Comparison of ENCODE assay signal across 8 cellular contexts in the genomic region with DNA sequence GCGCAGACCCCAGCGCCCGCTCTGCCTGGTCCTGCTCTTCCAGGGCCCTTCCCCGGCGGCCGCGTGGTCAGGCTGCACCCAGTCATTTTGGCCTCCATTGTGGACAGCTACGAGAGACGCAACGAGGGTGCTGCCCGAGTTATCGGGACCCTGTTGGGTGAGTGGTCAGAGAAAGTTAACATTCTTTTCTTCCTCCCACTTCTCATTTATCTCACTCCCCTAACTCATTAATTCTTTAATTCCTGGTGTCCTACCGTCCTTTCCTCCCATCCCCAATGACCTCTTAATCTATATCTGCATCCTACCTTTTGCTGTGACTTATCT. TPM values are rescaled to one million over a fixed set of nuclear protein-coding genes. Genes with fewer than 3 reads are reported as not detected.
DNase-seq lines count a peak whose midpoint lies in the region; ATAC-seq, FAIRE-seq and TF ChIP-seq lines count a peak whose summit lies in the region.
"Not testable (repeated sequence)": the region's sequence is repeated elsewhere in the genome, so short reads cannot be mapped to it uniquely, and the experiment has no call there.
"Had no signal": no experiment of that assay in that cellular context is flagged by ENCODE, and none has a peak within 500 bp of the region (broad histone marks: within the 10 kb centered on the region; RNA-seq: fewer than 3 reads in every experiment).

No MANE protein-coding gene starts in this region.

- H3K4ac ChIP-seq in mesendoderm (ENCODE audit: low read depth, low read length): not testable (repeated sequence)

- H2BK5ac ChIP-seq in mesendoderm (ENCODE audit: low read length): not testable (repeated sequence)

- H3K27me3 ChIP-seq in HUES48 (ENCODE audit: control insufficient read depth, insufficient read depth, low read length); K562 (ENCODE audit: control insufficient read depth in 2 of 2, insufficient read depth in 2 of 2, low read length in 2 of 2); mesendoderm (ENCODE audit: insufficient read depth, low read length, poor library complexity); gastrocnemius medialis: not testable (repeated sequence)

- not testable (repeated sequence) for H3K18ac ChIP-seq in mesendoderm (ENCODE audit: low read length)

- H2AK5ac ChIP-seq in mesendoderm (ENCODE audit: low read length): not testable (repeated sequence)

- H3K23ac ChIP-seq in mesendoderm (ENCODE audit: low read length): not testable (repeated sequence)

- H3K4me2 ChIP-seq in K562 (ENCODE audit: insufficient read depth, low read length): peak overlapping the region; percentile 86
- peak overlapping the region; percentile 78 for H3K4me2 ChIP-seq in mesendoderm (ENCODE audit: low read length)

- H2AFZ ChIP-seq in K562 (ENCODE audit: low read depth, low read length): not testable (repeated sequence)

- peak overlapping the region; percentile 73 for H3K56ac ChIP-seq in mesendoderm (ENCODE audit: low read length)

- H4K5ac ChIP-seq in mesendoderm (ENCODE audit: low read length): not testable (repeated sequence)

- FAIRE-seq in GM12891 (lab: Jason Lieb, UNC): peak; percentile 26
- not testable (repeated sequence) for FAIRE-seq in K562 (lab: Jason Lieb, UNC)

- not testable (repeated sequence) for TF ChIP-seq CTCF in VCaP (conservative IDR thresholded peaks at IDR 0.05); K562 (IDR thresholded peaks at IDR 0.05 in 2 of 3, conservative IDR thresholded peaks at IDR 0.05 in 1 of 3; ENCODE audit: insufficient read depth in 2 of 3, low read depth in 1 of 3, low read length in 3 of 3); fibroblast of the aortic adventitia (IDR thresholded peaks at IDR 0.05; ENCODE audit: insufficient read depth, low read length); gastrocnemius medialis (IDR thresholded peaks at IDR 0.05 in 4 of 5, conservative IDR thresholded peaks at IDR 0.05 in 1 of 5)

- not testable (repeated sequence) for TF ChIP-seq POLR2A in GM12891 (IDR thresholded peaks at IDR 0.05; ENCODE audit: low read depth, low read length); gastrocnemius medialis (IDR thresholded peaks at IDR 0.05)
- peak; percentile 7; the same call in 1 of the 2 replicates for TF ChIP-seq POLR2A in K562 (conservative IDR thresholded peaks at IDR 0.05)

- peak overlapping the region; percentile 84 for H3K9ac ChIP-seq in HUES48 (ENCODE audit: low read depth, low read length)
- H3K9ac ChIP-seq in K562 (ENCODE audit: insufficient read depth in 1 of 2, low read depth in 2 of 2, low read length in 2 of 2): peak overlapping the region; percentile 74 to 90
- H3K9ac ChIP-seq in mesendoderm (ENCODE audit: low read length): peak overlapping the region; percentile 75

- BruUV-seq in K562 (replicated peaks; lab: Mats Ljungman, UMichigan): not testable (repeated sequence)

- CTCF ChIA-PET in K562 (lab: Yijun Ruan, JAX; ENCODE audit: low intra/inter-chr PET ratio): interaction anchor here (0.7 to 1.9 kb wide), 2 partner anchors 95 to 889 kb away, joined by 3 to 8 read pairs; no protein-coding TSS in a partner anchor

- H3K79me1 ChIP-seq in mesendoderm (ENCODE audit: low read length): peaks cover 16% of the 10 kb centered on the region

- not testable (repeated sequence) for TF ChIP-seq RAD21 in K562 (CRISPR knock-in tag; conservative IDR thresholded peaks at IDR 0.05 in 1 of 2, IDR thresholded peaks at IDR 0.05 in 1 of 2)

- intact Hi-C loops in K562 (cut with micrococcal nuclease) (loop anchor here (1.0 kb wide), 1 partner anchor 95 kb away; no protein-coding TSS in a partner anchor), gastrocnemius medialis (cut with DNase I; ENCODE audit: low total_unique reads) (loop anchor here (1.0 to 2.0 kb wide), 2 partner anchors 95 to 475 kb away; a partner anchor contains a TSS)

- H3K36me3 ChIP-seq in HUES48 (ENCODE audit: control insufficient read depth, insufficient read depth, low read length): peaks cover 41% of the 10 kb centered on the region
- peaks cover 43% of the 10 kb centered on the region for H3K36me3 ChIP-seq in K562 (ENCODE audit: control insufficient read depth, insufficient read depth, low read length)
- not testable (repeated sequence) for H3K36me3 ChIP-seq in mesendoderm (ENCODE audit: control insufficient read depth, insufficient read depth, low read length); gastrocnemius medialis

- H2BK120ac ChIP-seq in mesendoderm (ENCODE audit: low read depth, low read length): not testable (repeated sequence)

- peak overlapping the region; percentile 53 for H3K27ac ChIP-seq in HUES48 (ENCODE audit: low read depth, low read length)
- H3K27ac ChIP-seq in VCaP: peak overlapping the region; percentile 66; the same call in 1 of the 2 replicates
- H3K27ac ChIP-seq in K562 (ENCODE audit: extremely low read depth, low read depth, low read length): peak overlapping the region; percentile 64
- H3K27ac ChIP-seq in mesendoderm (ENCODE audit: low read depth, low read length): not testable (repeated sequence)
- peak overlapping the region; percentile 75 to 86 (median 78) for H3K27ac ChIP-seq in gastrocnemius medialis

- H2BK15ac ChIP-seq in mesendoderm (replicated peaks; ENCODE audit: low read depth): not testable (repeated sequence)

- TF ChIP-seq EP300 in K562 (IDR thresholded peaks at IDR 0.05; ENCODE audit: low read length): not testable (repeated sequence)

- POLR2A ChIA-PET in K562 (lab: Yijun Ruan, JAX): interaction anchor here (0.8 to 1.0 kb wide), 4 partner anchors 9 to 82 kb away, joined by 3 to 7 read pairs (median 3); no protein-coding TSS in a partner anchor

- H3K79me2 ChIP-seq in K562 (ENCODE audit: control insufficient read depth, insufficient read depth, low read length) (peaks cover 39% of the 10 kb centered on the region), mesendoderm (ENCODE audit: control insufficient read depth, insufficient read depth, low read length) (peaks cover 28% of the 10 kb centered on the region)

- in situ Hi-C loops in K562 (cut with MboI): not testable (repeated sequence)
- in situ Hi-C loops in gastrocnemius medialis (cut with MboI; ENCODE audit: low sequenced_read_pairs in 4 of 4): loop anchor here in 1 of 4 donors (5.0 kb wide), 1 partner anchor 95 kb away; no protein-coding TSS in a partner anchor

- H3K9me3 ChIP-seq in HUES48 (ENCODE audit: control insufficient read depth, insufficient read depth, low read length); K562 (replicated peaks; ENCODE audit: control insufficient read depth, insufficient read depth, low read depth, low read length); gastrocnemius medialis: not testable (repeated sequence)

- DNase-seq in GM12891 (ENCODE audit: insufficient read length, low spot score); fibroblast of the aortic adventitia (ENCODE audit: low read depth); mesendoderm; gastrocnemius medialis: not testable (repeated sequence)
- DNase-seq in K562 (ENCODE audit: extremely low read depth in 1 of 4, low spot score in 3 of 4): peak in 2 of 4 experiments; percentile 9 to 12

- H4K20me1 ChIP-seq in K562 (replicated peaks; ENCODE audit: control insufficient read depth, insufficient read depth, low read length): not testable (repeated sequence)

- 0% methylated on average over 2 of the region's 13 CpGs for WGBS in K562 (ENCODE audit: insufficient coverage, low coverage, missing lambda C conversion rate)
- WGBS in mesendoderm (ENCODE audit: extremely low coverage, insufficient coverage, low lambda C conversion rate): 100% methylated on average over 1 of the region's 13 CpGs

- H3K4me1 ChIP-seq in HUES48 (ENCODE audit: control insufficient read depth, insufficient read depth, low read length) (peaks cover 21% of the 10 kb centered on the region), K562 (replicated peaks in 1 of 2; ENCODE audit: control insufficient read depth in 2 of 2, insufficient read depth in 2 of 2, low read length in 2 of 2) (peaks cover 0 to 10% of the 10 kb centered on the region in 2 experiments; a peak in 3 of 5 replicates), gastrocnemius medialis (peaks cover 28% of the 10 kb centered on the region in 2 donors)
- not testable (repeated sequence) for H3K4me1 ChIP-seq in mesendoderm (ENCODE audit: control insufficient read depth, low read depth, low read length)

- peak overlapping the region; percentile 95 for H3K4me3 ChIP-seq in HUES48 (ENCODE audit: low read depth, low read length)
- peak overlapping the region; percentile 53 for H3K4me3 ChIP-seq in K562
- H3K4me3 ChIP-seq in fibroblast of the aortic adventitia (ENCODE audit: low read depth, low read length): peak overlapping the region; percentile 78
- H3K4me3 ChIP-seq in mesendoderm (ENCODE audit: low read length): peak overlapping the region; percentile 48
- peak overlapping the region; percentile 79 to 85 (median 84) for H3K4me3 ChIP-seq in gastrocnemius medialis

- not testable (repeated sequence) for H3K9me1 ChIP-seq in K562 (ENCODE audit: control insufficient read depth, insufficient read depth, low read length)

- ATAC-seq in K562: peak; percentile 56
- ATAC-seq in gastrocnemius medialis: not testable (repeated sequence)

- not testable (repeated sequence) for H4K8ac ChIP-seq in mesendoderm (ENCODE audit: low read depth, low read length)

RNA-seq across cellular contexts. Expression of a gene that starts 0.4 kb away (rescaled TPM):
- polyA plus RNA-seq in GM12891 (2012; ENCODE audit: low read depth, missing spikeins): 350 TPM
- 69.6 and 84.0 TPM in 2 replicates for total RNA-seq in K562 (2011; cell fraction: chromatin; rRNA removed; ENCODE audit: low replicate concordance)
- 51.2 and 55.0 TPM in 2 replicates for total RNA-seq in K562 (2011; cell fraction: nucleolus; rRNA removed)
- total RNA-seq in K562 (2011; cell fraction: nucleoplasm; rRNA removed): 90.5 and 144 TPM in 2 replicates
- total RNA-seq in K562 (2014; rRNA removed) (189 and 258 TPM in 2 replicates), K562 (2014; rRNA removed; fragmentation: Illumina TruSeq; extraction: Trizol) (168 and 174 TPM in 2 replicates), K562 (2015; rRNA removed; fragmentation: Illumina TruSeq; extraction: Trizol) (135 and 137 TPM in 2 replicates), K562 (2021) (254 and 259 TPM in 2 replicates), fibroblast of the aortic adventitia (ENCODE audit: low replicate concordance) (196 and 334 TPM in 2 replicates), gastrocnemius medialis (100 to 1,000 TPM; 187 to 303 (median 239) TPM)
- polyA plus RNA-seq in K562 (2011; rRNA removed) (68.6 and 86.1 TPM in 2 replicates), K562 (2014; fragmentation: Illumina TruSeq; extraction: Trizol) (232 and 237 TPM in 2 replicates), K562 (2014; fragmentation: Nextera tagmentation; extraction: Ambion mirVana) (10 to 100 TPM; 50.1 to 59.7 TPM), K562 (2014; rRNA removed) (92.3 and 114 TPM in 2 replicates)
- polyA plus RNA-seq in K562 (2011; cell fraction: cytosol; rRNA removed): 138 and 276 TPM in 2 replicates
- 112 and 136 TPM in 2 replicates for polyA plus RNA-seq in K562 (2011; cell fraction: nucleus; rRNA removed)
- 209 and 427 TPM in 2 replicates for polyA plus RNA-seq in K562 (2012)
- 109 and 158 TPM in 2 replicates for polyA minus RNA-seq in K562 (2011; rRNA and poly(A)+ RNA removed)
- polyA minus RNA-seq in K562 (2011; cell fraction: cytosol; rRNA and poly(A)+ RNA removed): 133 and 178 TPM in 2 replicates
- polyA minus RNA-seq in K562 (2011; cell fraction: nucleus; rRNA and poly(A)+ RNA removed): 35.4 and 57.6 TPM in 2 replicates
- 498 TPM for polyA plus RNA-seq in mesendoderm (2013, experiment 1 of 2)
- polyA plus RNA-seq in mesendoderm (2013, experiment 2 of 2): 521 TPM

RNA-seq across cellular contexts. Expression of a gene that starts 22.3 kb away (rescaled TPM):
- polyA plus RNA-seq in GM12891 (2012; ENCODE audit: low read depth, missing spikeins): not detected
- total RNA-seq in K562 (2011; cell fraction: chromatin; rRNA removed; ENCODE audit: low replicate concordance): not detected in 2 replicates
- total RNA-seq in K562 (2011; cell fraction: nucleolus; rRNA removed): not detected in 2 replicates
- not detected in 2 replicates for total RNA-seq in K562 (2011; cell fraction: nucleoplasm; rRNA removed)
- total RNA-seq in K562 (2014; rRNA removed) (0.14 TPM in 1 of 2 replicates, not detected in the other), K562 (2014; rRNA removed; fragmentation: Illumina TruSeq; extraction: Trizol) (0.04 TPM in 1 of 2 replicates, not detected in the other), K562 (2015; rRNA removed; fragmentation: Illumina TruSeq; extraction: Trizol) (not detected in 2 replicates), K562 (2021) (0.09 TPM in 1 of 2 replicates, not detected in the other), fibroblast of the aortic adventitia (ENCODE audit: low replicate concordance) (1.7 and 6.8 TPM in 2 replicates), gastrocnemius medialis (not detected)
- polyA plus RNA-seq in K562 (2011; rRNA removed) (not detected in 2 replicates), K562 (2014; fragmentation: Illumina TruSeq; extraction: Trizol) (not detected in 2 replicates), K562 (2014; fragmentation: Nextera tagmentation; extraction: Ambion mirVana) (not detected), K562 (2014; rRNA removed) (not detected in 2 replicates)
- not detected in 2 replicates for polyA plus RNA-seq in K562 (2011; cell fraction: cytosol; rRNA removed)
- polyA plus RNA-seq in K562 (2011; cell fraction: nucleus; rRNA removed): not detected in 2 replicates
- 0.03 and 0.04 TPM in 2 replicates for polyA plus RNA-seq in K562 (2012)
- polyA minus RNA-seq in K562 (2011; rRNA and poly(A)+ RNA removed): not detected in 2 replicates
- not detected in 2 replicates for polyA minus RNA-seq in K562 (2011; cell fraction: cytosol; rRNA and poly(A)+ RNA removed)
- polyA minus RNA-seq in K562 (2011; cell fraction: nucleus; rRNA and poly(A)+ RNA removed): not detected in 2 replicates
- polyA plus RNA-seq in mesendoderm (2013, experiment 1 of 2): 0.04 TPM
- 0.04 TPM for polyA plus RNA-seq in mesendoderm (2013, experiment 2 of 2)

RNA-seq across cellular contexts. Expression of a gene that starts 46.0 kb away (rescaled TPM):
- polyA plus RNA-seq in GM12891 (2012; ENCODE audit: low read depth, missing spikeins): not detected
- total RNA-seq in K562 (2011; cell fraction: chromatin; rRNA removed; ENCODE audit: low replicate concordance): not detected in 2 replicates
- not detected in 2 replicates for total RNA-seq in K562 (2011; cell fraction: nucleolus; rRNA removed)
- not detected in 2 replicates for total RNA-seq in K562 (2011; cell fraction: nucleoplasm; rRNA removed)
- total RNA-seq in K562 (2014; rRNA removed) (not detected in 2 replicates), K562 (2014; rRNA removed; fragmentation: Illumina TruSeq; extraction: Trizol) (not detected in 2 replicates), K562 (2015; rRNA removed; fragmentation: Illumina TruSeq; extraction: Trizol) (not detected in 2 replicates), K562 (2021) (not detected in 2 replicates), fibroblast of the aortic adventitia (ENCODE audit: low replicate concordance) (0.09 TPM in 1 of 2 replicates, not detected in the other), gastrocnemius medialis (not detected)
- polyA plus RNA-seq in K562 (2011; rRNA removed) (not detected in 2 replicates), K562 (2014; fragmentation: Illumina TruSeq; extraction: Trizol) (not detected in 2 replicates), K562 (2014; fragmentation: Nextera tagmentation; extraction: Ambion mirVana) (not detected), K562 (2014; rRNA removed) (not detected in 2 replicates)
- not detected in 2 replicates for polyA plus RNA-seq in K562 (2011; cell fraction: cytosol; rRNA removed)
- not detected in 2 replicates for polyA plus RNA-seq in K562 (2011; cell fraction: nucleus; rRNA removed)
- not detected in 2 replicates for polyA plus RNA-seq in K562 (2012)
- not detected in 2 replicates for polyA minus RNA-seq in K562 (2011; rRNA and poly(A)+ RNA removed)
- not detected in 2 replicates for polyA minus RNA-seq in K562 (2011; cell fraction: cytosol; rRNA and poly(A)+ RNA removed)
- polyA minus RNA-seq in K562 (2011; cell fraction: nucleus; rRNA and poly(A)+ RNA removed): not detected in 2 replicates
- not detected for polyA plus RNA-seq in mesendoderm (2013, experiment 1 of 2)
- not detected for polyA plus RNA-seq in mesendoderm (2013, experiment 2 of 2)
- total RNA-seq: pulmonary artery endothelial cell had no signal

RNA-seq across cellular contexts. Expression of a gene that starts 56.5 kb away (rescaled TPM):
- not detected for polyA plus RNA-seq in GM12891 (2012; ENCODE audit: low read depth, missing spikeins)
- total RNA-seq in K562 (2011; cell fraction: chromatin; rRNA removed; ENCODE audit: low replicate concordance): not detected in 2 replicates
- total RNA-seq in K562 (2011; cell fraction: nucleolus; rRNA removed): not detected in 2 replicates
- not detected in 2 replicates for total RNA-seq in K562 (2011; cell fraction: nucleoplasm; rRNA removed)
- total RNA-seq in K562 (2014; rRNA removed): not detected in 2 replicates
- not detected in 2 replicates for total RNA-seq in K562 (2014; rRNA removed; fragmentation: Illumina TruSeq; extraction: Trizol)
- not detected in 2 replicates for total RNA-seq in K562 (2015; rRNA removed; fragmentation: Illumina TruSeq; extraction: Trizol)
- not detected in 2 replicates for total RNA-seq in K562 (2021)
- polyA plus RNA-seq in K562 (2011; rRNA removed): not detected in 2 replicates
- polyA plus RNA-seq in K562 (2011; cell fraction: cytosol; rRNA removed): not detected in 2 replicates
- polyA plus RNA-seq in K562 (2011; cell fraction: nucleus; rRNA removed): not detected in 2 replicates
- polyA plus RNA-seq in K562 (2012): not detected in 2 replicates
- polyA plus RNA-seq in K562 (2014; fragmentation: Illumina TruSeq; extraction: Trizol): not detected in 2 replicates
- polyA plus RNA-seq in K562 (2014; fragmentation: Nextera tagmentation; extraction: Ambion mirVana): not detected
- not detected in 2 replicates for polyA plus RNA-seq in K562 (2014; rRNA removed)
- polyA minus RNA-seq in K562 (2011; rRNA and poly(A)+ RNA removed): not detected in 2 replicates
- polyA minus RNA-seq in K562 (2011; cell fraction: cytosol; rRNA and poly(A)+ RNA removed): not detected in 2 replicates
- polyA minus RNA-seq in K562 (2011; cell fraction: nucleus; rRNA and poly(A)+ RNA removed): not detected in 2 replicates
- total RNA-seq in fibroblast of the aortic adventitia (ENCODE audit: low replicate concordance): 0.18 TPM in 1 of 2 replicates, not detected in the other
- polyA plus RNA-seq in mesendoderm (2013, experiment 1 of 2): not detected
- polyA plus RNA-seq in mesendoderm (2013, experiment 2 of 2): not detected
- total RNA-seq in gastrocnemius medialis: not detected
- total RNA-seq: pulmonary artery endothelial cell had no signal
